ENCODE assay signal across 1 cellular context in the genomic region with DNA sequence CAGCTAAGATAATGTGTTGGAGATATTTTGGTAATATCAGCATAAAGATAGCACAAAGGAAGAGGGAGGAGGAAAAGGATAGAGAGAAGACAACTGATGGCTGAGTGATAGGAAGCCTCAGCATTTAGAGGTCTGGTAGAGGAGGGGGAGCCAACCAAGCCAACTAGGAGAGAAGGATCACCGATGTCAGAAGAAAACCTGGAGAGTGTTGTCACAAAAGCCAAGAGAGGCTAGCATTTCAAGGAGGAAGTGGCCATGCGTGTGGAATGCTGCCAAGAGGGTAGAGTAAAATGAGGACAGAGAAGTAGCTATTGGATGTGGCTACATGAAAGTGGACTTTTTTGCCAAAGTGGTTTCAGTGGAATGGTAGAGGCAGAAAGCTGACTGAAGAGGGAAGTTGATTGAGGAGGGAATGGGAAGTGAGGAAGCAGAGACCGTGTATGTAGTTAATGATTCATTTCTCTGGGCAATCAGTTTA.
TF ChIP-seq lines count a peak whose summit lies in the region.

No MANE protein-coding gene starts in this region.

TF ChIP-seq in IMR-90, 13 proteins besides CTCF, POLR2A, EP300 and RAD21:
- TF ChIP-seq CEBPB (IDR thresholded peaks at IDR 0.05; ENCODE audit: low read depth, low read length) (no peak), RCOR1 (IDR thresholded peaks at IDR 0.05; ENCODE audit: insufficient replicate concordance, low read length) (no peak), MXI1 (IDR thresholded peaks at IDR 0.05; ENCODE audit: borderline replicate concordance, low read depth, low read length) (no peak), NFE2L2 (IDR thresholded peaks at IDR 0.05; ENCODE audit: low read depth, low read length) (no peak), CHD1 (IDR thresholded peaks at IDR 0.05; ENCODE audit: low read depth, low read length) (no peak), MAZ (IDR thresholded peaks at IDR 0.05; ENCODE audit: borderline replicate concordance, low read depth, low read length) (no peak), FOS (IDR thresholded peaks at IDR 0.05; ENCODE audit: low read depth, low read length) (no peak), SMC3 (IDR thresholded peaks at IDR 0.05; ENCODE audit: low read depth, low read length) (no peak), MAFK (IDR thresholded peaks at IDR 0.05; ENCODE audit: low read depth, low read length) (no peak), BHLHE40 (IDR thresholded peaks at IDR 0.05; ENCODE audit: low read depth, low read length) (no peak), RFX5 (IDR thresholded peaks at IDR 0.05; ENCODE audit: low read depth, low read length) (no peak)
- TF ChIP-seq, protein P1, sequence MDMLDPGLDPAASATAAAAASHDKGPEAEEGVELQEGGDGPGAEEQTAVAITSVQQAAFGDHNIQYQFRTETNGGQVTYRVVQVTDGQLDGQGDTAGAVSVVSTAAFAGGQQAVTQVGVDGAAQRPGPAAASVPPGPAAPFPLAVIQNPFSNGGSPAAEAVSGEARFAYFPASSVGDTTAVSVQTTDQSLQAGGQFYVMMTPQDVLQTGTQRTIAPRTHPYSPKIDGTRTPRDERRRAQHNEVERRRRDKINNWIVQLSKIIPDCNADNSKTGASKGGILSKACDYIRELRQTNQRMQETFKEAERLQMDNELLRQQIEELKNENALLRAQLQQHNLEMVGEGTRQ (IDR thresholded peaks at IDR 0.05; ENCODE audit: low read depth, low read length) = no peak
- TF ChIP-seq, protein P2, sequence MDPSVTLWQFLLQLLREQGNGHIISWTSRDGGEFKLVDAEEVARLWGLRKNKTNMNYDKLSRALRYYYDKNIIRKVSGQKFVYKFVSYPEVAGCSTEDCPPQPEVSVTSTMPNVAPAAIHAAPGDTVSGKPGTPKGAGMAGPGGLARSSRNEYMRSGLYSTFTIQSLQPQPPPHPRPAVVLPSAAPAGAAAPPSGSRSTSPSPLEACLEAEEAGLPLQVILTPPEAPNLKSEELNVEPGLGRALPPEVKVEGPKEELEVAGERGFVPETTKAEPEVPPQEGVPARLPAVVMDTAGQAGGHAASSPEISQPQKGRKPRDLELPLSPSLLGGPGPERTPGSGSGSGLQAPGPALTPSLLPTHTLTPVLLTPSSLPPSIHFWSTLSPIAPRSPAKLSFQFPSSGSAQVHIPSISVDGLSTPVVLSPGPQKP (IDR thresholded peaks at IDR 0.05; ENCODE audit: borderline replicate concordance, low read depth, low read length) = no peak
